24 cellular contexts compared by ENCODE assay signal in the genomic region with DNA sequence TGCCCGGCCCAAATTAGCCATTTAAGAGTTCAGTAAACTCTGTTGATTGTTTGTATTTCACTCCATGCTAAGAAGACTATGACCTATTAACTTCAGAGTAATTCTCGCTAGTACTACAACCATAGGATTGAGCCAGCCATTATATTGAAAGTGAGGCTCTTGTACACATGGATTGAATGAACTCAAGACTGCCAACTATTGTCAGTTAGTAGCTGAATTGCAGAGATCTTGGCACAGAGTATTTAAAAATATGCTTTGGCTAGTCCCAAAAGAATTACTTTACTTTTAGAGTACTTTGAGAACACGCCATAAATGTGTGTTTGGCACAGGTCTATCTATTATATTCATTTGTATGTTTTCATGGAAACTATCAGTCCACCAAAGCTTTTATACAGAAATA.
DNase-seq lines count a peak whose midpoint lies in the region; ATAC-seq and TF ChIP-seq lines count a peak whose summit lies in the region.
"Had no signal": no experiment of that assay in that cellular context is flagged by ENCODE, and none has a peak within 500 bp of the region (broad histone marks: within the 10 kb centered on the region; RNA-seq: fewer than 3 reads in every experiment).

No MANE protein-coding gene starts in this region.

- DNase-seq in AG08395 (ENCODE audit: low spot score) (peak; percentile 4), PC-3 (no peak), chondrocyte (ENCODE audit: low spot score) (no peak), left lung (no peak)
- DNase-seq in stimulated activated CD4-positive, alpha-beta T cell treated with anti-CD3 and anti-CD28 coated beads, Interleukin-4, amount 100 ng/mL, for 4 hours = no peak
- DNase-seq: activated CD4-positive, alpha-beta T cell treated with anti-CD3 and anti-CD28 coated beads, Interleukin-2, amount 50 U/mL, for 48 hours; activated effector memory CD4-positive, alpha-beta T cell treated with Interleukin-2 at 50 U/mL for 16 hours; CD8-positive, alpha-beta T cell; central memory CD4-positive, alpha-beta T cell; DMS79; hippocampal formation; naive B cell; NCI-H1930; NCI-H345; ovary; Peyer's patch; right lobe of liver had no signal

- H3F3A ChIP-seq in PC-3 (ENCODE audit: low read length, unreplicated experiment) = no peaks in the 10 kb centered on the region

- H3K9me3 Mint-ChIP-seq in chondrocyte (ENCODE audit: low read depth) = peaks cover 16% of the 10 kb centered on the region
- H3K9me3 Mint-ChIP-seq: CD8-positive, alpha-beta T cell; stimulated activated effector memory CD8-positive, alpha-beta T cell treated with anti-CD3 and anti-CD28 coated beads, Interleukin-12 subunit alpha, Interleukin-12 subunit beta, amount 100 ng/mL, for 72 hours had no signal

- no peaks in the 10 kb centered on the region for H3K27me3 Mint-ChIP-seq in chondrocyte (ENCODE audit: low read depth)
- H3K27me3 Mint-ChIP-seq: memory B cell, naive B cell had no signal

- H3K9me3 ChIP-seq in PC-3 (ENCODE audit: low read length) (no peaks in the 10 kb centered on the region), left lung (no peaks in the 10 kb centered on the region)
- H3K9me3 ChIP-seq: ovary, Peyer's patch, right lobe of liver, tibial nerve had no signal

- H3K4me3 ChIP-seq in PC-3 (ENCODE audit: low read length) (no peak overlapping the region), left lung (no peak overlapping the region)
- H3K4me3 ChIP-seq: ovary, Peyer's patch, right lobe of liver, tibial nerve had no signal

- POLR2A ChIA-PET in PC-3 (lab: Charles Lee; ENCODE audit: unreplicated experiment) = no interaction called here

- H4K20me1 ChIP-seq in PC-3 (ENCODE audit: low read length) = no peaks in the 10 kb centered on the region

- no peaks in the 10 kb centered on the region for H3K27me3 ChIP-seq in PC-3 (ENCODE audit: low read length)
- no peaks in the 10 kb centered on the region for H3K27me3 ChIP-seq in left lung
- H3K27me3 ChIP-seq: ovary, Peyer's patch, right lobe of liver, tibial nerve had no signal

- no peak overlapping the region for H2AFZ ChIP-seq in PC-3 (ENCODE audit: low read length)

- no TSS peak for BruUV-seq in PC-3 (replicated peaks; lab: Mats Ljungman, UMichigan)

- H3K36me3 Mint-ChIP-seq in chondrocyte (ENCODE audit: low read depth) = peaks cover 4% of the 10 kb centered on the region
- H3K36me3 Mint-ChIP-seq: CD8-positive, alpha-beta T cell; memory B cell; naive B cell; stimulated activated effector memory CD8-positive, alpha-beta T cell treated with anti-CD3 and anti-CD28 coated beads, Interleukin-12 subunit alpha, Interleukin-12 subunit beta, amount 100 ng/mL, for 72 hours had no signal

- no peaks in the 10 kb centered on the region for H3K79me2 ChIP-seq in PC-3 (ENCODE audit: low read length)

- ATAC-seq in PC-3 (no peak), left lung (peak; percentile 49), esophagus mucosa (no peak), GM19452 (IDR thresholded peaks at IDR 0.05; ENCODE audit: unreplicated experiment) (no peak), GM19397 (IDR thresholded peaks at IDR 0.05; ENCODE audit: unreplicated experiment) (no peak)
- ATAC-seq: CD8-positive, alpha-beta T cell; right lobe of liver; stimulated activated effector memory CD8-positive, alpha-beta T cell treated with anti-CD3 and anti-CD28 coated beads, Interleukin-12 subunit alpha, Interleukin-12 subunit beta, amount 100 ng/mL, for 72 hours had no signal

- peak overlapping the region; percentile 74 for H3K27ac ChIP-seq in PC-3 (ENCODE audit: low read length)
- no peak overlapping the region for H3K27ac ChIP-seq in left lung
- H3K27ac ChIP-seq: KMS-11, ovary, Peyer's patch, right lobe of liver had no signal

- intact Hi-C loops in PC-3 (cut with micrococcal nuclease) = loop anchor here (2.0 to 10.0 kb wide), 2 partner anchors 43 to 497 kb away; no protein-coding TSS in a partner anchor
- intact Hi-C loops in left lung (cut with DNase I) = no loop called here

- H3K4me1 ChIP-seq in PC-3 (ENCODE audit: insufficient read depth, low read length) = peaks cover 22% of the 10 kb centered on the region
- no peaks in the 10 kb centered on the region for H3K4me1 ChIP-seq in left lung
- H3K4me1 ChIP-seq: Peyer's patch, right lobe of liver had no signal

- H3K4me3 Mint-ChIP-seq in chondrocyte (ENCODE audit: unreplicated experiment) = no peak overlapping the region
- H3K4me3 Mint-ChIP-seq: CD8-positive, alpha-beta T cell; memory B cell; naive B cell; stimulated activated effector memory CD8-positive, alpha-beta T cell treated with anti-CD3 and anti-CD28 coated beads, Interleukin-12 subunit alpha, Interleukin-12 subunit beta, amount 100 ng/mL, for 72 hours had no signal

- H3K36me3 ChIP-seq in PC-3 (ENCODE audit: low read depth, low read length) (no peaks in the 10 kb centered on the region), left lung (no peaks in the 10 kb centered on the region)
- H3K36me3 ChIP-seq: ovary, Peyer's patch, right lobe of liver, tibial nerve had no signal

- peak overlapping the region; percentile 91 for H3K27ac Mint-ChIP-seq in chondrocyte (ENCODE audit: unreplicated experiment)
- H3K27ac Mint-ChIP-seq: CD8-positive, alpha-beta T cell; memory B cell; naive B cell; stimulated activated effector memory CD8-positive, alpha-beta T cell treated with anti-CD3 and anti-CD28 coated beads, Interleukin-12 subunit alpha, Interleukin-12 subunit beta, amount 100 ng/mL, for 72 hours had no signal

- H3K4me2 ChIP-seq in PC-3 (ENCODE audit: low read length) = 0 out of 2 replicates have a peak overlapping the region, but pooled peaks have one; percentile 43
- H3K4me2 ChIP-seq: KMS-11 had no signal

- TF ChIP-seq CTCF in PC-3 (conservative IDR thresholded peaks at IDR 0.05; ENCODE audit: low read depth, low read length) (no peak), chondrocyte (IDR thresholded peaks at IDR 0.05) (peak; percentile 4), left lung (IDR thresholded peaks at IDR 0.05) (no peak)

- CTCF ChIA-PET in PC-3 (lab: Charles Lee) = no interaction called here

- H3K9me2 ChIP-seq in PC-3 (replicated peaks; ENCODE audit: low read length) = no peaks in the 10 kb centered on the region

- H3K4me1 Mint-ChIP-seq in chondrocyte (ENCODE audit: low read depth) = peaks cover 79% of the 10 kb centered on the region
- H3K4me1 Mint-ChIP-seq: memory B cell; naive B cell; stimulated activated effector memory CD8-positive, alpha-beta T cell treated with anti-CD3 and anti-CD28 coated beads, Interleukin-12 subunit alpha, Interleukin-12 subunit beta, amount 100 ng/mL, for 72 hours had no signal

- H3K9ac ChIP-seq in PC-3 (ENCODE audit: low read length) = no peak overlapping the region
- H3K9ac ChIP-seq: KMS-11 had no signal
